ENCODE assay signal across 17 cellular contexts in the genomic region with DNA sequence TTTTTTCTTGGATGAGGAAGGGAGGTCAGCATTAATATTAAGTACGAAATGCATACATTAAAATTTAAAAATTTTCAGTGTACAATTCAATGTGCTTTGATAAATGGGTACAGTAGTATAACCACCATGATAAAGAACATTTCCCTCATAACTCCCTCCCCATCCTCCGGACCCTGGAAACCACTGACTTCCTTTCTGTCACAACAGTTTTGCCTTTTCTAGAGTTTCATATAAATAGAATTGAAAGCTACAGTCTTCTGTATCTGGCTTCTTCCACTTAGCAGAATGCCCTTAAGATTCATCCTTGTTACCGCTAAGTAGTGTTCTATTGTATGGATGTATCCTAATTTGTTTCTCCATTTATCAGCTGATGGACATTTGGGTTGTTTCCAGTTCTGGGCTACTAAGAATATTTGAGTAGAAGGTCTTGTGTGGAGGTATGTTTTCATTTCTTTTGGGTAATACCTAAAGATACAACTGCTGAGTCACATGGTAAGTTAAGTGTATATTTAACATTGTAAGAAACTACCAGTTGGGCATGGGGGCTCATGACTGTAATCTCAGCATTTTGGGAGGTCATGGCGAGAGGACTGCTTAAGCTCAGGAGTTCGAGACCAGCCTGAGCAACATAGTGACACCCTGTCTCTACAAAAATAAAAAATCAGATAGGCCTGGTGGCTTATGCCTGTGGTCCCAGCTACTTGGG. TPM values are rescaled to one million over a fixed set of nuclear protein-coding genes. Genes with fewer than 3 reads are reported as not detected.
A peak's percentile ranks its signal among the peaks of the same experiment; 100 is the strongest.
DNase-seq lines count a peak whose midpoint lies in the region; ATAC-seq, FAIRE-seq and TF ChIP-seq lines count a peak whose summit lies in the region.
"Had no signal": no experiment of that assay in that cellular context is flagged by ENCODE, and none has a peak within 500 bp of the region (broad histone marks: within the 10 kb centered on the region; RNA-seq: fewer than 3 reads in every experiment).

No MANE protein-coding gene starts in this region.

- H3K79me2 ChIP-seq in GM23338 (replicated peaks; ENCODE audit: insufficient read depth): peaks cover 94% of the 10 kb centered on the region

- POLR2A ChIA-PET in activated CD4-positive, alpha-beta T cell treated with anti-CD3 and anti-CD28 coated beads for 36 hours (lab: Charles Lee): no interaction called here
- POLR2A ChIA-PET in naive thymus-derived CD8-positive, alpha-beta T cell (lab: Charles Lee): interaction anchor here (0.6 kb wide), 1 partner anchor 19 kb away, joined by 4 read pairs; no protein-coding TSS in a partner anchor

- H3K36me3 ChIP-seq in GM23338 (ENCODE audit: insufficient read depth) (no peaks in the 10 kb centered on the region), ovary (no peaks in the 10 kb centered on the region)
- H3K36me3 ChIP-seq: prostate gland, upper lobe of left lung had no signal

- FAIRE-seq in urothelium cell line (lab: Jason Lieb, UNC): no peak

- TF ChIP-seq EP300 in ovary (IDR thresholded peaks at IDR 0.05): no peak

- peaks cover 53% of the 10 kb centered on the region for H3K4me1 Mint-ChIP-seq in activated CD4-positive, alpha-beta T cell treated with anti-CD3 and anti-CD28 coated beads for 36 hours
- peaks cover 5% of the 10 kb centered on the region for H3K4me1 Mint-ChIP-seq in GM23338
- peaks cover 24 to 84% (median 74%) of the 10 kb centered on the region in 4 donors for H3K4me1 Mint-ChIP-seq in naive thymus-derived CD8-positive, alpha-beta T cell

- intact Hi-C loops in activated CD4-positive, alpha-beta T cell treated with anti-CD3 and anti-CD28 coated beads for 36 hours (cut with DNase I, micrococcal nuclease): no loop called here
- intact Hi-C loops in ovary (cut with DNase I): no loop called here

- no peak overlapping the region for H2AFZ ChIP-seq in GM23338

- WGBS in ovary, 3 donors: 94% methylated on average over 5 of the region's 5 CpGs

- no peaks in the 10 kb centered on the region for H3K27me3 Mint-ChIP-seq in activated CD4-positive, alpha-beta T cell treated with anti-CD3 and anti-CD28 coated beads for 36 hours
- H3K27me3 Mint-ChIP-seq in GM23338 (ENCODE audit: insufficient read depth, low read depth, poor library complexity): no peaks in the 10 kb centered on the region
- H3K27me3 Mint-ChIP-seq in naive thymus-derived CD8-positive, alpha-beta T cell: no peaks in the 10 kb centered on the region

- H3K27me3 ChIP-seq in GM23338 (ENCODE audit: insufficient read depth) (no peaks in the 10 kb centered on the region), ovary (no peaks in the 10 kb centered on the region)
- H3K27me3 ChIP-seq: upper lobe of left lung had no signal

- H4K20me1 ChIP-seq in GM23338 (replicated peaks; ENCODE audit: insufficient read depth): peaks cover 32% of the 10 kb centered on the region; the same call in 1 of the 2 replicates

- H3K27ac ChIP-seq in GM23338 (ENCODE audit: low read depth): no peak overlapping the region
- no peak overlapping the region for H3K27ac ChIP-seq in ovary
- H3K27ac ChIP-seq: prostate gland, upper lobe of left lung had no signal

- no peak for ATAC-seq in activated CD4-positive, alpha-beta T cell treated with anti-CD3 and anti-CD28 coated beads for 36 hours
- no peak for ATAC-seq in GM23338
- peak in 1 of 2 donors; percentile 47 for ATAC-seq in naive thymus-derived CD8-positive, alpha-beta T cell

- no peak overlapping the region for H3K4me3 Mint-ChIP-seq in activated CD4-positive, alpha-beta T cell treated with anti-CD3 and anti-CD28 coated beads for 36 hours
- no peak overlapping the region for H3K4me3 Mint-ChIP-seq in GM23338
- peak overlapping the region in 9 of 10 donors; percentile 30 to 76 (median 53) for H3K4me3 Mint-ChIP-seq in naive thymus-derived CD8-positive, alpha-beta T cell

- no peak for TF ChIP-seq POLR2A in ovary (IDR thresholded peaks at IDR 0.05)

- H3K9me2 ChIP-seq in GM23338 (ENCODE audit: insufficient read depth): no peaks in the 10 kb centered on the region

- H3K36me3 Mint-ChIP-seq in activated CD4-positive, alpha-beta T cell treated with anti-CD3 and anti-CD28 coated beads for 36 hours (ENCODE audit: low read depth): peaks cover 23% of the 10 kb centered on the region
- 0 out of 3 replicates have a peak, but pooled peaks cover under 1% of the 10 kb centered on the region for H3K36me3 Mint-ChIP-seq in GM23338 (ENCODE audit: low read depth)
- peaks cover 0 to 16% (median 10%) of the 10 kb centered on the region in 3 donors for H3K36me3 Mint-ChIP-seq in naive thymus-derived CD8-positive, alpha-beta T cell

- CTCF ChIA-PET in activated CD4-positive, alpha-beta T cell treated with anti-CD3 and anti-CD28 coated beads for 36 hours (lab: Charles Lee): interaction anchor here (1.2 kb wide), 1 partner anchor 52 kb away, joined by 4 read pairs; no protein-coding TSS in a partner anchor

- H3K27ac Mint-ChIP-seq in activated CD4-positive, alpha-beta T cell treated with anti-CD3 and anti-CD28 coated beads for 36 hours: peak overlapping the region; percentile 51
- peak overlapping the region; percentile 33; the same call in 1 of the 2 replicates for H3K27ac Mint-ChIP-seq in GM23338
- H3K27ac Mint-ChIP-seq in naive thymus-derived CD8-positive, alpha-beta T cell: peak overlapping the region in 9 of 10 donors; percentile 3 to 74 (median 64)

- no peaks in the 10 kb centered on the region for H3K9me3 Mint-ChIP-seq in activated CD4-positive, alpha-beta T cell treated with anti-CD3 and anti-CD28 coated beads for 36 hours (ENCODE audit: low read depth)
- H3K9me3 Mint-ChIP-seq in GM23338: no peaks in the 10 kb centered on the region; the same call in 2 of the 3 replicates
- no peaks in the 10 kb centered on the region for H3K9me3 Mint-ChIP-seq in naive thymus-derived CD8-positive, alpha-beta T cell

- H3K4me1 ChIP-seq in GM23338 (ENCODE audit: insufficient read depth) (no peaks in the 10 kb centered on the region), ovary (ENCODE audit: insufficient read depth) (peaks cover 1% of the 10 kb centered on the region)
- H3K4me1 ChIP-seq: prostate gland had no signal

- H3K4me2 ChIP-seq in GM23338: no peak overlapping the region
- H3K4me2 ChIP-seq: smooth muscle cell had no signal

- H3K9me3 ChIP-seq in ovary: no peaks in the 10 kb centered on the region
- H3K9me3 ChIP-seq: prostate gland, upper lobe of left lung had no signal

- H3K4me3 ChIP-seq in GM23338 (no peak overlapping the region), ovary (no peak overlapping the region)
- H3K4me3 ChIP-seq: prostate gland, smooth muscle cell, upper lobe of left lung had no signal

- H3F3A ChIP-seq in GM23338 (replicated peaks; ENCODE audit: low read depth): no peaks in the 10 kb centered on the region

- DNase-seq in activated CD4-positive, alpha-beta T cell treated with anti-CD3 and anti-CD28 coated beads for 36 hours: no peak
- no peak for DNase-seq in activated CD4-positive, alpha-beta T cell treated with anti-CD3 and anti-CD28 coated beads, Interleukin-2, amount 50 U/mL, for 4 hours
- DNase-seq in GM23338 (ENCODE audit: low spot score): no peak
- peak; percentile 10 for DNase-seq in UCSD-AML1 (lab: John Stamatoyannopoulos, UW; ENCODE audit: unreplicated experiment)
- DNase-seq in naive thymus-derived CD8-positive, alpha-beta T cell: no peak
- no peak for DNase-seq in NCI-H1436 (lab: John Stamatoyannopoulos, UW)
- DNase-seq in ovary: no peak
- no peak for DNase-seq in urothelium cell line (ENCODE audit: low spot score)
- DNase-seq: caudate nucleus; effector CD8-positive, alpha-beta T cell; hippocampal formation; IMR-90; NCI-H146; OCI-M1; upper lobe of left lung had no signal

- TF ChIP-seq CTCF in GM23338 (conservative IDR thresholded peaks at IDR 0.05; ENCODE audit: low read depth in 2 of 2) (no peak), ovary (IDR thresholded peaks at IDR 0.05) (no peak)

TF ChIP-seq in GM23338, 12 proteins besides CTCF, POLR2A, EP300 and RAD21 (continues in another document):
- no peak for TF ChIP-seq CREB1 (CRISPR knock-in tag; IDR thresholded peaks at IDR 0.05; ENCODE audit: low read depth)

RNA-seq across cellular contexts. Expression of a gene that starts 30.8 kb away (rescaled TPM):
- 10 to 100 TPM; 44.2 to 56.6 TPM for total RNA-seq in activated CD4-positive, alpha-beta T cell treated with anti-CD3 and anti-CD28 coated beads for 36 hours
- total RNA-seq in GM23338 (2014; rRNA removed; shearing (Covaris generic)): 27.0 and 30.7 TPM in 2 replicates
- polyA plus RNA-seq in GM23338 (2016; fragmentation: Nextera tagmentation; extraction: Ambion mirVana) (18.7 and 22.3 TPM in 2 replicates), ovary (10 to 100 TPM; 31.1 to 51.1 TPM)
- 10 to 100 TPM; 64.0 to 65.9 TPM for total RNA-seq in naive thymus-derived CD8-positive, alpha-beta T cell
- polyA plus RNA-seq in naive thymus-derived CD8-positive, alpha-beta T cell: 10 to 100 TPM; 61.7 to 71.9 (median 64.9) TPM
- 10 to 100 TPM; 29.8 to 51.7 (median 42.1) TPM for total RNA-seq in ovary

Comparison
In these comparisons a context has a peak if more than half of its experiments do, and no peak if none do; other contexts are left out.
1. H3K4me3 Mint-ChIP-seq: peak in naive thymus-derived CD8-positive, alpha-beta T cell (9 of 10); none in activated CD4-positive, alpha-beta T cell treated with anti-CD3 and anti-CD28 coated beads for 36 hours (single experiment) and GM23338 (single experiment).
2. Peak in every context shown above with its lines, with median percentiles within 50 percentile points of each other: H3K27ac Mint-ChIP-seq.